1 cellular context compared by ENCODE assay signal in the genomic region with DNA sequence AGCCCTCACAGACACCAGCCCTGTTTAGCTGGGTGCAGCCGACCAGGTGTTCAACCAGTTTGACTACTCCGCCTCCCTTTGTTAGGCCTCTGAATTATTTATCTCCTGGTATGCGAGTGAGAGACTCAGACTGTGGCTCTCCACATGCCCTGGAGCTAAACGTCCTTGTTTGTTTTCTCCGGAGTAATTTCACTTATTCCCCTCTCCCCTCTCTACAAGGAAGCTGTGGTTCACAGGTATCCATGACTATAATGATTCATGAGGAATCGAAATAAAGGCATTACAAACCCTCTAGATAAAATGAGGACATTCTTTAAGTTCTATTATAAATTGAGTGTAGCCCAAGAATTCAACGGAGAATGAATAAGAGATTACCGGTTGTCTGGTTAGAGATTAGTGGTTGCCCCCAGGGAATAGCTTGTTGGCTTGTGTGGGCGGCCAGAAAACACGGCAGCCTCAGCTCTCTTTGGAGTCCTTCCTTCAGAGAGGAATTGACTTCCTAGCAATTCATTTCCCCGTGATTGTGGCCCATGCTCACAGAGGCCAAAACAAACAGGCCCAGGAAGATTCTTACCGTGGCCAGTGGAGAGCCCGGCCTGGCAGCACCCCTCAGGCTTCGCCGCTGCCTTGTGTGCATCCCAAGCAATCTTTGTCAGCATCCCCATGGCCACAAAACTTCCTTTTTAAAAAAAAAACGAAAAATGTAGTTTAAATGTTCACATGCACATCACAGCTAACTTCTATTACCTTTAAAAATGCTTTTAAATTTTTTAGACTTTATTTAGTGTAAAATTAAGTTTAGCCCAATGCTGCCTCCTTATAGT.
TF ChIP-seq lines count a peak whose summit lies in the region.

No MANE protein-coding gene starts in this region.

TF ChIP-seq in SK-N-SH, 30 proteins besides CTCF, POLR2A, EP300 and RAD21 (continued from another document):
- TF ChIP-seq, protein P1, sequence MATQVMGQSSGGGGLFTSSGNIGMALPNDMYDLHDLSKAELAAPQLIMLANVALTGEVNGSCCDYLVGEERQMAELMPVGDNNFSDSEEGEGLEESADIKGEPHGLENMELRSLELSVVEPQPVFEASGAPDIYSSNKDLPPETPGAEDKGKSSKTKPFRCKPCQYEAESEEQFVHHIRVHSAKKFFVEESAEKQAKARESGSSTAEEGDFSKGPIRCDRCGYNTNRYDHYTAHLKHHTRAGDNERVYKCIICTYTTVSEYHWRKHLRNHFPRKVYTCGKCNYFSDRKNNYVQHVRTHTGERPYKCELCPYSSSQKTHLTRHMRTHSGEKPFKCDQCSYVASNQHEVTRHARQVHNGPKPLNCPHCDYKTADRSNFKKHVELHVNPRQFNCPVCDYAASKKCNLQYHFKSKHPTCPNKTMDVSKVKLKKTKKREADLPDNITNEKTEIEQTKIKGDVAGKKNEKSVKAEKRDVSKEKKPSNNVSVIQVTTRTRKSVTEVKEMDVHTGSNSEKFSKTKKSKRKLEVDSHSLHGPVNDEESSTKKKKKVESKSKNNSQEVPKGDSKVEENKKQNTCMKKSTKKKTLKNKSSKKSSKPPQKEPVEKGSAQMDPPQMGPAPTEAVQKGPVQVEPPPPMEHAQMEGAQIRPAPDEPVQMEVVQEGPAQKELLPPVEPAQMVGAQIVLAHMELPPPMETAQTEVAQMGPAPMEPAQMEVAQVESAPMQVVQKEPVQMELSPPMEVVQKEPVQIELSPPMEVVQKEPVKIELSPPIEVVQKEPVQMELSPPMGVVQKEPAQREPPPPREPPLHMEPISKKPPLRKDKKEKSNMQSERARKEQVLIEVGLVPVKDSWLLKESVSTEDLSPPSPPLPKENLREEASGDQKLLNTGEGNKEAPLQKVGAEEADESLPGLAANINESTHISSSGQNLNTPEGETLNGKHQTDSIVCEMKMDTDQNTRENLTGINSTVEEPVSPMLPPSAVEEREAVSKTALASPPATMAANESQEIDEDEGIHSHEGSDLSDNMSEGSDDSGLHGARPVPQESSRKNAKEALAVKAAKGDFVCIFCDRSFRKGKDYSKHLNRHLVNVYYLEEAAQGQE (IDR thresholded peaks at IDR 0.05; ENCODE audit: low read depth, low read length) = no peak
- TF ChIP-seq FOXJ3 (CRISPR knock-in tag; IDR thresholded peaks at IDR 0.05) = no peak
- TF ChIP-seq POLR2AphosphoS5 (IDR thresholded peaks at IDR 0.05; ENCODE audit: low read depth, low read length) = no peak
- TF ChIP-seq, protein P2, sequence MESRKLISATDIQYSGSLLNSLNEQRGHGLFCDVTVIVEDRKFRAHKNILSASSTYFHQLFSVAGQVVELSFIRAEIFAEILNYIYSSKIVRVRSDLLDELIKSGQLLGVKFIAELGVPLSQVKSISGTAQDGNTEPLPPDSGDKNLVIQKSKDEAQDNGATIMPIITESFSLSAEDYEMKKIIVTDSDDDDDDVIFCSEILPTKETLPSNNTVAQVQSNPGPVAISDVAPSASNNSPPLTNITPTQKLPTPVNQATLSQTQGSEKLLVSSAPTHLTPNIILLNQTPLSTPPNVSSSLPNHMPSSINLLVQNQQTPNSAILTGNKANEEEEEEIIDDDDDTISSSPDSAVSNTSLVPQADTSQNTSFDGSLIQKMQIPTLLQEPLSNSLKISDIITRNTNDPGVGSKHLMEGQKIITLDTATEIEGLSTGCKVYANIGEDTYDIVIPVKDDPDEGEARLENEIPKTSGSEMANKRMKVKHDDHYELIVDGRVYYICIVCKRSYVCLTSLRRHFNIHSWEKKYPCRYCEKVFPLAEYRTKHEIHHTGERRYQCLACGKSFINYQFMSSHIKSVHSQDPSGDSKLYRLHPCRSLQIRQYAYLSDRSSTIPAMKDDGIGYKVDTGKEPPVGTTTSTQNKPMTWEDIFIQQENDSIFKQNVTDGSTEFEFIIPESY (IDR thresholded peaks at IDR 0.05; ENCODE audit: borderline replicate concordance, low read depth) = no peak
- TF ChIP-seq SIN3A (IDR thresholded peaks at IDR 0.05; ENCODE audit: borderline replicate concordance, low read depth, low read length) = no peak
- TF ChIP-seq TCF12 (IDR thresholded peaks at IDR 0.05) = no peak
- TF ChIP-seq TEAD4 (IDR thresholded peaks at IDR 0.05; ENCODE audit: borderline replicate concordance, insufficient read depth) = no peak
- TF ChIP-seq MAX (IDR thresholded peaks at IDR 0.05; ENCODE audit: low read depth) = no peak
- TF ChIP-seq FOSL2 (IDR thresholded peaks at IDR 0.05; ENCODE audit: borderline replicate concordance, low read depth) = no peak
- TF ChIP-seq, protein P3, sequence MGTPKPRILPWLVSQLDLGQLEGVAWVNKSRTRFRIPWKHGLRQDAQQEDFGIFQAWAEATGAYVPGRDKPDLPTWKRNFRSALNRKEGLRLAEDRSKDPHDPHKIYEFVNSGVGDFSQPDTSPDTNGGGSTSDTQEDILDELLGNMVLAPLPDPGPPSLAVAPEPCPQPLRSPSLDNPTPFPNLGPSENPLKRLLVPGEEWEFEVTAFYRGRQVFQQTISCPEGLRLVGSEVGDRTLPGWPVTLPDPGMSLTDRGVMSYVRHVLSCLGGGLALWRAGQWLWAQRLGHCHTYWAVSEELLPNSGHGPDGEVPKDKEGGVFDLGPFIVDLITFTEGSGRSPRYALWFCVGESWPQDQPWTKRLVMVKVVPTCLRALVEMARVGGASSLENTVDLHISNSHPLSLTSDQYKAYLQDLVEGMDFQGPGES (IDR thresholded peaks at IDR 0.05; ENCODE audit: low read depth, low read length) = no peak
